ENCODE assay signal across 1 cellular context in the genomic region with DNA sequence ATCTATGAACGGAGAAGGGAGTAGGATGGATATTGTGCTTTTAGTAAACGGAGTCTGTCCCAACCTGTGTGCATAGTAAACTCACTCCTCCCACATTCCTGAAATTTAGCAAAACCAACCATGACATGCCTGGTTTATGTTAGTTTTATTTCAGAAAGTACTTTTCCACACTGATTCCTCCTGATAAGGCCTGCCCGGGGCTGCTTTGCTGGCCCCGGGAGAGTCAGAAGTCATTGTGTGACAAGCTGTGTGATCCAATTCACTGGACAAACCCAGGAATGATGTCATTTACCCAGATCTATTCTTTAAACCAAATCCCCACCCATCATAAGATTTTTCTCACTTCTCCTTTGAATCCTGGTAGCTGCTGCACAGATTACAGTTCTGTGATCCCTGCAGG.
TF ChIP-seq lines count a peak whose summit lies in the region.

No MANE protein-coding gene starts in this region.

TF ChIP-seq in A549, 52 proteins besides CTCF, POLR2A, EP300 and RAD21 (continued from another document):
- TF ChIP-seq, protein P1, sequence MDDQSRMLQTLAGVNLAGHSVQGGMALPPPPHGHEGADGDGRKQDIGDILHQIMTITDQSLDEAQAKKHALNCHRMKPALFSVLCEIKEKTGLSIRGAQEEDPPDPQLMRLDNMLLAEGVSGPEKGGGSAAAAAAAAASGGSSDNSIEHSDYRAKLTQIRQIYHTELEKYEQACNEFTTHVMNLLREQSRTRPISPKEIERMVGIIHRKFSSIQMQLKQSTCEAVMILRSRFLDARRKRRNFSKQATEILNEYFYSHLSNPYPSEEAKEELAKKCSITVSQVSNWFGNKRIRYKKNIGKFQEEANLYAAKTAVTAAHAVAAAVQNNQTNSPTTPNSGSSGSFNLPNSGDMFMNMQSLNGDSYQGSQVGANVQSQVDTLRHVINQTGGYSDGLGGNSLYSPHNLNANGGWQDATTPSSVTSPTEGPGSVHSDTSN (IDR thresholded peaks at IDR 0.05), result no peak
- TF ChIP-seq JUNB (IDR thresholded peaks at IDR 0.05) (no peak), CBX8 (IDR thresholded peaks at IDR 0.05) (no peak)
TF ChIP-seq in A549: peak in this region for 0.
